Comparison of ENCODE assay signal across 1 cellular context in the genomic region with DNA sequence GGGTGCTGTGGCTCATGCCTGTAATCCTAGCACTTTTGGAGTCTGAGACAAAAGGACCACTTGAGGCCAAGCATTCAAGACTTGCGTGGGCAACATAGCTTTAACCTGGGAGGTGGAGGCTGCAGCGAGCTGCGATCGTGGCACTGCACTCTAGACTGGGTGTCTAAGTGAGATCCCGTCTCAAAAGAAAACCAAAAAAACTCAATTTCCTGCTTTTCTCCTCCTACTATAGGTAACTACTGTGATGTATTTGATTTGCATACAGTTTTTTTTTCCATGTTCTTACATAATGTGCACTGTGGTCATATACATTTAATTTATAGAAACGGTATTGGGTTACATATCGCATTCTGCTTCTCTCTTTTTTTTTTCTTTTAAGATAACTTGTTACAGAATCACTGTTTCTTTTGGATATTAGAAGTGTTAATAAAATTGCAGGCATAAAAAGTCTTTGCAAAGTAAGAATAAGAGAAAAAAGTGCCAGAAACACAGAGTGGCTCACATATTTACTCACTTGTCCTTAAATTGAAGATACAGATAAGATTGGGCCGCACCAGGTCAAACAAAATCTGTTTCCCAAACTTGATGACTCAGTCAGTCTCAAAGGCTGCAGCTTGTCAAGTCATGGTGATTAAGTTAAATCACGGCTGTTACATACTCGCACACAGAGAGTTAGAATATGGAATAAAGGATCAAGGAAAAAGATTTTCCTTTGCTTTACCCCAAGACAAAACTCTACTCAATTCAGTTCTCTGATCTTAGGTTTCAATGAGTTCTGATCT.
TF ChIP-seq lines count a peak whose summit lies in the region.

No MANE protein-coding gene starts in this region.

TF ChIP-seq in K562, 482 proteins besides CTCF, POLR2A, EP300 and RAD21 (continued from another document and continues in another):
- TF ChIP-seq, protein P1, sequence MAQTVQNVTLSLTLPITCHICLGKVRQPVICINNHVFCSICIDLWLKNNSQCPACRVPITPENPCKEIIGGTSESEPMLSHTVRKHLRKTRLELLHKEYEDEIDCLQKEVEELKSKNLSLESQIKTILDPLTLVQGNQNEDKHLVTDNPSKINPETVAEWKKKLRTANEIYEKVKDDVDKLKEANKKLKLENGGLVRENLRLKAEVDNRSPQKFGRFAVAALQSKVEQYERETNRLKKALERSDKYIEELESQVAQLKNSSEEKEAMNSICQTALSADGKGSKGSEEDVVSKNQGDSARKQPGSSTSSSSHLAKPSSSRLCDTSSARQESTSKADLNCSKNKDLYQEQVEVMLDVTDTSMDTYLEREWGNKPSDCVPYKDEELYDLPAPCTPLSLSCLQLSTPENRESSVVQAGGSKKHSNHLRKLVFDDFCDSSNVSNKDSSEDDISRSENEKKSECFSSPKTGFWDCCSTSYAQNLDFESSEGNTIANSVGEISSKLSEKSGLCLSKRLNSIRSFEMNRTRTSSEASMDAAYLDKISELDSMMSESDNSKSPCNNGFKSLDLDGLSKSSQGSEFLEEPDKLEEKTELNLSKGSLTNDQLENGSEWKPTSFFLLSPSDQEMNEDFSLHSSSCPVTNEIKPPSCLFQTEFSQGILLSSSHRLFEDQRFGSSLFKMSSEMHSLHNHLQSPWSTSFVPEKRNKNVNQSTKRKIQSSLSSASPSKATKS (CRISPR knock-in tag; IDR thresholded peaks at IDR 0.05) = no peak
- TF ChIP-seq, protein P2, sequence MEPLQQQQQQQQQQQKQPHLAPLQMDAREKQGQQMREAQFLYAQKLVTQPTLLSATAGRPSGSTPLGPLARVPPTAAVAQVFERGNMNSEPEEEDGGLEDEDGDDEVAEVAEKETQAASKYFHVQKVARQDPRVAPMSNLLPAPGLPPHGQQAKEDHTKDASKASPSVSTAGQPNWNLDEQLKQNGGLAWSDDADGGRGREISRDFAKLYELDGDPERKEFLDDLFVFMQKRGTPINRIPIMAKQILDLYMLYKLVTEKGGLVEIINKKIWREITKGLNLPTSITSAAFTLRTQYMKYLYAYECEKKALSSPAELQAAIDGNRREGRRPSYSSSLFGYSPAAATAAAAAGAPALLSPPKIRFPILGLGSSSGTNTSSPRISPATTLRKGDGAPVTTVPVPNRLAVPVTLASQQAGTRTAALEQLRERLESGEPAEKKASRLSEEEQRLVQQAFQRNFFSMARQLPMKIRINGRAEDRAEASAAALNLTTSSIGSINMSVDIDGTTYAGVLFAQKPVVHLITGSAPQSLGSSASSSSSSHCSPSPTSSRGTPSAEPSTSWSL (CRISPR knock-in tag; IDR thresholded peaks at IDR 0.05; ENCODE audit: borderline replicate concordance) = no peak
- TF ChIP-seq, protein P3, sequence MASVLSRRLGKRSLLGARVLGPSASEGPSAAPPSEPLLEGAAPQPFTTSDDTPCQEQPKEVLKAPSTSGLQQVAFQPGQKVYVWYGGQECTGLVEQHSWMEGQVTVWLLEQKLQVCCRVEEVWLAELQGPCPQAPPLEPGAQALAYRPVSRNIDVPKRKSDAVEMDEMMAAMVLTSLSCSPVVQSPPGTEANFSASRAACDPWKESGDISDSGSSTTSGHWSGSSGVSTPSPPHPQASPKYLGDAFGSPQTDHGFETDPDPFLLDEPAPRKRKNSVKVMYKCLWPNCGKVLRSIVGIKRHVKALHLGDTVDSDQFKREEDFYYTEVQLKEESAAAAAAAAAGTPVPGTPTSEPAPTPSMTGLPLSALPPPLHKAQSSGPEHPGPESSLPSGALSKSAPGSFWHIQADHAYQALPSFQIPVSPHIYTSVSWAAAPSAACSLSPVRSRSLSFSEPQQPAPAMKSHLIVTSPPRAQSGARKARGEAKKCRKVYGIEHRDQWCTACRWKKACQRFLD (CRISPR knock-in tag; IDR thresholded peaks at IDR 0.05) = no peak
- TF ChIP-seq SETDB1 (IDR thresholded peaks at IDR 0.05; ENCODE audit: low read length) (no peak), RFX1 (IDR thresholded peaks at IDR 0.05) (no peak), CBX1 (IDR thresholded peaks at IDR 0.05; ENCODE audit: low read depth) (no peak), ZNF436 (CRISPR knock-in tag; IDR thresholded peaks at IDR 0.05) (no peak), ZNF551 (CRISPR knock-in tag; IDR thresholded peaks at IDR 0.05) (no peak), MCM7 (IDR thresholded peaks at IDR 0.05) (no peak), RBM22 (IDR thresholded peaks at IDR 0.05; ENCODE audit: low read depth, low read length, poor library complexity, severe bottlenecking) (no peak), ZNF431 (CRISPR knock-in tag; IDR thresholded peaks at IDR 0.05) (no peak), KLF13 (tag; IDR thresholded peaks at IDR 0.05; ENCODE audit: borderline replicate concordance, low read depth) (no peak), RCOR1 (IDR thresholded peaks at IDR 0.05; ENCODE audit: borderline replicate concordance in 1 of 2, low read depth in 2 of 2, low read length in 2 of 2) (peak; percentile 92 to 100), HCFC1 (IDR thresholded peaks at IDR 0.05; ENCODE audit: low read depth, low read length) (no peak), PCBP1 (IDR thresholded peaks at IDR 0.05; ENCODE audit: low read depth, low read length, poor library complexity, severe bottlenecking) (no peak), NR4A1 (CRISPR knock-in tag; IDR thresholded peaks at IDR 0.05) (no peak), NR4A1 (tag; IDR thresholded peaks at IDR 0.05) (no peak), KDM1A (IDR thresholded peaks at IDR 0.05) (peak; percentile 99), ARID1B (IDR thresholded peaks at IDR 0.05) (peak; percentile 75), BHLHE40 (IDR thresholded peaks at IDR 0.05; ENCODE audit: low read length) (0 out of 2 replicates have a peak, but pooled peaks have one; percentile 30), CHD2 (IDR thresholded peaks at IDR 0.05; ENCODE audit: low read depth, low read length) (no peak), MEIS2 (IDR thresholded peaks at IDR 0.05; ENCODE audit: partially characterized antibody) (peak; percentile 59), NFIC (IDR thresholded peaks at IDR 0.05) (no peak), ELF2 (CRISPR knock-in tag; IDR thresholded peaks at IDR 0.05) (no peak), ZNF316 (IDR thresholded peaks at IDR 0.05) (peak; percentile 94), POLR3A (IDR thresholded peaks at IDR 0.05; ENCODE audit: borderline replicate concordance, extremely low read depth, insufficient read depth, insufficient read length) (no peak), HDAC2 (IDR thresholded peaks at IDR 0.05) (peak; percentile 97)
- TF ChIP-seq, protein P4, sequence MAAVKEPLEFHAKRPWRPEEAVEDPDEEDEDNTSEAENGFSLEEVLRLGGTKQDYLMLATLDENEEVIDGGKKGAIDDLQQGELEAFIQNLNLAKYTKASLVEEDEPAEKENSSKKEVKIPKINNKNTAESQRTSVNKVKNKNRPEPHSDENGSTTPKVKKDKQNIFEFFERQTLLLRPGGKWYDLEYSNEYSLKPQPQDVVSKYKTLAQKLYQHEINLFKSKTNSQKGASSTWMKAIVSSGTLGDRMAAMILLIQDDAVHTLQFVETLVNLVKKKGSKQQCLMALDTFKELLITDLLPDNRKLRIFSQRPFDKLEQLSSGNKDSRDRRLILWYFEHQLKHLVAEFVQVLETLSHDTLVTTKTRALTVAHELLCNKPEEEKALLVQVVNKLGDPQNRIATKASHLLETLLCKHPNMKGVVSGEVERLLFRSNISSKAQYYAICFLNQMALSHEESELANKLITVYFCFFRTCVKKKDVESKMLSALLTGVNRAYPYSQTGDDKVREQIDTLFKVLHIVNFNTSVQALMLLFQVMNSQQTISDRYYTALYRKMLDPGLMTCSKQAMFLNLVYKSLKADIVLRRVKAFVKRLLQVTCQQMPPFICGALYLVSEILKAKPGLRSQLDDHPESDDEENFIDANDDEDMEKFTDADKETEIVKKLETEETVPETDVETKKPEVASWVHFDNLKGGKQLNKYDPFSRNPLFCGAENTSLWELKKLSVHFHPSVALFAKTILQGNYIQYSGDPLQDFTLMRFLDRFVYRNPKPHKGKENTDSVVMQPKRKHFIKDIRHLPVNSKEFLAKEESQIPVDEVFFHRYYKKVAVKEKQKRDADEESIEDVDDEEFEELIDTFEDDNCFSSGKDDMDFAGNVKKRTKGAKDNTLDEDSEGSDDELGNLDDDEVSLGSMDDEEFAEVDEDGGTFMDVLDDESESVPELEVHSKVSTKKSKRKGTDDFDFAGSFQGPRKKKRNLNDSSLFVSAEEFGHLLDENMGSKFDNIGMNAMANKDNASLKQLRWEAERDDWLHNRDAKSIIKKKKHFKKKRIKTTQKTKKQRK (IDR thresholded peaks at IDR 0.05; ENCODE audit: borderline replicate concordance, low read depth, low read length) = no peak
- TF ChIP-seq, protein P5, sequence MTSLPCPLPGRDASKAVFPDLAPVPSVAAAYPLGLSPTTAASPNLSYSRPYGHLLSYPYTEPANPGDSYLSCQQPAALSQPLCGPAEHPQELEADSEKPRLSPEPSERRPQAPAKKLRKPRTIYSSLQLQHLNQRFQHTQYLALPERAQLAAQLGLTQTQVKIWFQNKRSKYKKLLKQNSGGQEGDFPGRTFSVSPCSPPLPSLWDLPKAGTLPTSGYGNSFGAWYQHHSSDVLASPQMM (CRISPR knock-in tag; IDR thresholded peaks at IDR 0.05) = no peak
- TF ChIP-seq, protein P6, sequence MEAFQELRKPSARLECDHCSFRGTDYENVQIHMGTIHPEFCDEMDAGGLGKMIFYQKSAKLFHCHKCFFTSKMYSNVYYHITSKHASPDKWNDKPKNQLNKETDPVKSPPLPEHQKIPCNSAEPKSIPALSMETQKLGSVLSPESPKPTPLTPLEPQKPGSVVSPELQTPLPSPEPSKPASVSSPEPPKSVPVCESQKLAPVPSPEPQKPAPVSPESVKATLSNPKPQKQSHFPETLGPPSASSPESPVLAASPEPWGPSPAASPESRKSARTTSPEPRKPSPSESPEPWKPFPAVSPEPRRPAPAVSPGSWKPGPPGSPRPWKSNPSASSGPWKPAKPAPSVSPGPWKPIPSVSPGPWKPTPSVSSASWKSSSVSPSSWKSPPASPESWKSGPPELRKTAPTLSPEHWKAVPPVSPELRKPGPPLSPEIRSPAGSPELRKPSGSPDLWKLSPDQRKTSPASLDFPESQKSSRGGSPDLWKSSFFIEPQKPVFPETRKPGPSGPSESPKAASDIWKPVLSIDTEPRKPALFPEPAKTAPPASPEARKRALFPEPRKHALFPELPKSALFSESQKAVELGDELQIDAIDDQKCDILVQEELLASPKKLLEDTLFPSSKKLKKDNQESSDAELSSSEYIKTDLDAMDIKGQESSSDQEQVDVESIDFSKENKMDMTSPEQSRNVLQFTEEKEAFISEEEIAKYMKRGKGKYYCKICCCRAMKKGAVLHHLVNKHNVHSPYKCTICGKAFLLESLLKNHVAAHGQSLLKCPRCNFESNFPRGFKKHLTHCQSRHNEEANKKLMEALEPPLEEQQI (IDR thresholded peaks at IDR 0.05) = no peak
- TF ChIP-seq, protein P7, sequence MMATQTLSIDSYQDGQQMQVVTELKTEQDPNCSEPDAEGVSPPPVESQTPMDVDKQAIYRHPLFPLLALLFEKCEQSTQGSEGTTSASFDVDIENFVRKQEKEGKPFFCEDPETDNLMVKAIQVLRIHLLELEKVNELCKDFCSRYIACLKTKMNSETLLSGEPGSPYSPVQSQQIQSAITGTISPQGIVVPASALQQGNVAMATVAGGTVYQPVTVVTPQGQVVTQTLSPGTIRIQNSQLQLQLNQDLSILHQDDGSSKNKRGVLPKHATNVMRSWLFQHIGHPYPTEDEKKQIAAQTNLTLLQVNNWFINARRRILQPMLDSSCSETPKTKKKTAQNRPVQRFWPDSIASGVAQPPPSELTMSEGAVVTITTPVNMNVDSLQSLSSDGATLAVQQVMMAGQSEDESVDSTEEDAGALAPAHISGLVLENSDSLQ (IDR thresholded peaks at IDR 0.05) = peak; percentile 27; the same call in 1 of the 2 replicates
- TF ChIP-seq, protein P8, sequence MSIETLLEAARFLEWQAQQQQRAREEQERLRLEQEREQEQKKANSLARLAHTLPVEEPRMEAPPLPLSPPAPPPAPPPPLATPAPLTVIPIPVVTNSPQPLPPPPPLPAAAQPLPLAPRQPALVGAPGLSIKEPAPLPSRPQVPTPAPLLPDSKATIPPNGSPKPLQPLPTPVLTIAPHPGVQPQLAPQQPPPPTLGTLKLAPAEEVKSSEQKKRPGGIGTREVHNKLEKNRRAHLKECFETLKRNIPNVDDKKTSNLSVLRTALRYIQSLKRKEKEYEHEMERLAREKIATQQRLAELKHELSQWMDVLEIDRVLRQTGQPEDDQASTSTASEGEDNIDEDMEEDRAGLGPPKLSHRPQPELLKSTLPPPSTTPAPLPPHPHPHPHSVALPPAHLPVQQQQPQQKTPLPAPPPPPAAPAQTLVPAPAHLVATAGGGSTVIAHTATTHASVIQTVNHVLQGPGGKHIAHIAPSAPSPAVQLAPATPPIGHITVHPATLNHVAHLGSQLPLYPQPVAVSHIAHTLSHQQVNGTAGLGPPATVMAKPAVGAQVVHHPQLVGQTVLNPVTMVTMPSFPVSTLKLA (conservative IDR thresholded peaks at IDR 0.05) = peak in 1 of 2 experiments; percentile 61; a peak in 1 of 4 replicates
- TF ChIP-seq, protein P9, sequence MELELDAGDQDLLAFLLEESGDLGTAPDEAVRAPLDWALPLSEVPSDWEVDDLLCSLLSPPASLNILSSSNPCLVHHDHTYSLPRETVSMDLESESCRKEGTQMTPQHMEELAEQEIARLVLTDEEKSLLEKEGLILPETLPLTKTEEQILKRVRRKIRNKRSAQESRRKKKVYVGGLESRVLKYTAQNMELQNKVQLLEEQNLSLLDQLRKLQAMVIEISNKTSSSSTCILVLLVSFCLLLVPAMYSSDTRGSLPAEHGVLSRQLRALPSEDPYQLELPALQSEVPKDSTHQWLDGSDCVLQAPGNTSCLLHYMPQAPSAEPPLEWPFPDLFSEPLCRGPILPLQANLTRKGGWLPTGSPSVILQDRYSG (tag; conservative IDR thresholded peaks at IDR 0.05; ENCODE audit: low read depth) = no peak
- TF ChIP-seq, protein P10, sequence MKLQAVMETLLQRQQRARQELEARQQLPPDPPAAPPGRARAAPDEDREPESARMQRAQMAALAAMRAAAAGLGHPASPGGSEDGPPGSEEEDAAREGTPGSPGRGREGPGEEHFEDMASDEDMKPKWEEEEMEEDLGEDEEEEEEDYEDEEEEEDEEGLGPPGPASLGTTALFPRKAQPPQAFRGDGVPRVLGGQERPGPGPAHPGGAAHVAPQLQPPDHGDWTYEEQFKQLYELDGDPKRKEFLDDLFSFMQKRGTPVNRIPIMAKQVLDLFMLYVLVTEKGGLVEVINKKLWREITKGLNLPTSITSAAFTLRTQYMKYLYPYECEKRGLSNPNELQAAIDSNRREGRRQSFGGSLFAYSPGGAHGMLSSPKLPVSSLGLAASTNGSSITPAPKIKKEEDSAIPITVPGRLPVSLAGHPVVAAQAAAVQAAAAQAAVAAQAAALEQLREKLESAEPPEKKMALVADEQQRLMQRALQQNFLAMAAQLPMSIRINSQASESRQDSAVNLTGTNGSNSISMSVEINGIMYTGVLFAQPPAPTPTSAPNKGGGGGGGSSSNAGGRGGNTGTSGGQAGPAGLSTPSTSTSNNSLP (IDR thresholded peaks at IDR 0.05; ENCODE audit: borderline replicate concordance, low read depth, low read length) = no peak
- TF ChIP-seq, protein P11, sequence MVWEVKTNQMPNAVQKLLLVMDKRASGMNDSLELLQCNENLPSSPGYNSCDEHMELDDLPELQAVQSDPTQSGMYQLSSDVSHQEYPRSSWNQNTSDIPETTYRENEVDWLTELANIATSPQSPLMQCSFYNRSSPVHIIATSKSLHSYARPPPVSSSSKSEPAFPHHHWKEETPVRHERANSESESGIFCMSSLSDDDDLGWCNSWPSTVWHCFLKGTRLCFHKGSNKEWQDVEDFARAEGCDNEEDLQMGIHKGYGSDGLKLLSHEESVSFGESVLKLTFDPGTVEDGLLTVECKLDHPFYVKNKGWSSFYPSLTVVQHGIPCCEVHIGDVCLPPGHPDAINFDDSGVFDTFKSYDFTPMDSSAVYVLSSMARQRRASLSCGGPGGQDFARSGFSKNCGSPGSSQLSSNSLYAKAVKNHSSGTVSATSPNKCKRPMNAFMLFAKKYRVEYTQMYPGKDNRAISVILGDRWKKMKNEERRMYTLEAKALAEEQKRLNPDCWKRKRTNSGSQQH (CRISPR knock-in tag; IDR thresholded peaks at IDR 0.05) = no peak
